In the genomic region with DNA sequence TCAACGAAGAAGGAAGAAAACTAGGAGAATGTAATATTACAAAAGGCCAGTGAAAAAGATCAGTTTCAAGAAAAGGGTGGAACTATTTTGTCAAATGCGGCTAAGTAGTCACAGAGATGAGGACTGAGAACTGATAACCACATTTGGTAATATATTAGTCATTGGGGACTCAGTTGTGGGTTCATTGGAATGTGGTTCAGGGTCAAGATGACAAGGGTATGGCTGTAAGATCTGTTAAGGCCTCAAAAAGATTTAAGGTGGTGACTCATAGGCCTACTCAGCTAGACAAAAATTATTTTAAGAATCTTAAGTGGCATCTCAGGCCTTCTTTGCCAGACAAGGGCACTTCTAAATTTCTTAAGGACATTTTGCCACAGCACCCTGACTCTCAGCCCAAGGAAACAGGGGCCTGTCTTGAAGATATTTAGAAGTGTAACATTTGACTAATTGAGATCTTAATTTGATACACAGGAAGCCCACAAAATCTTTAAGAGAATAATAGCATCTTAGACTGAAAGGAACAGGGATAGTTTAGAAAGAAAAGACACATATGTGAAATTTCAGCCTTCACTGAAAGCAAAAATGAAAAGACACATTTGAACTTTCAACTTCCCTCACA, we compare ENCODE assay signal across 8 cellular contexts.
A peak's percentile ranks its signal among the peaks of the same experiment; 100 is the strongest.
DNase-seq lines count a peak whose midpoint lies in the region; ATAC-seq and TF ChIP-seq lines count a peak whose summit lies in the region.

No MANE protein-coding gene starts in this region.

- no peak for DNase-seq in activated naive CD8-positive, alpha-beta T cell treated with anti-CD3 and anti-CD28 coated beads, Interleukin-2, amount 10 ng/mL, durations not matched to agents 7 days and 5 days
- DNase-seq in endodermal cell (no peak), spleen (no peak), NCI-H524 treated with DMSO at 0.1 percent for 48 hours (lab: John Stamatoyannopoulos, UW) (no peak), HuH-7 (ENCODE audit: low spot score) (no peak)

- no peak overlapping the region for H3K27ac Mint-ChIP-seq in activated naive CD8-positive, alpha-beta T cell treated with anti-CD3 and anti-CD28 coated beads, Interleukin-2, amount 10 ng/mL, durations not matched to agents 7 days and 5 days
- no peak overlapping the region for H3K27ac Mint-ChIP-seq in endodermal cell

- no peak overlapping the region for H3K9ac ChIP-seq in endodermal cell (ENCODE audit: extremely low read depth, low read length, poor library complexity, severe bottlenecking)

- H3K27me3 Mint-ChIP-seq in activated naive CD8-positive, alpha-beta T cell treated with anti-CD3 and anti-CD28 coated beads, Interleukin-2, amount 10 ng/mL, durations not matched to agents 7 days and 5 days: peaks cover 2% of the 10 kb centered on the region
- H3K27me3 Mint-ChIP-seq in endodermal cell (ENCODE audit: insufficient read depth): peaks cover 4% of the 10 kb centered on the region

- peaks cover 9% of the 10 kb centered on the region for H3K4me1 Mint-ChIP-seq in activated naive CD8-positive, alpha-beta T cell treated with anti-CD3 and anti-CD28 coated beads, Interleukin-2, amount 10 ng/mL, durations not matched to agents 7 days and 5 days
- no peaks in the 10 kb centered on the region for H3K4me1 Mint-ChIP-seq in endodermal cell

- TF ChIP-seq CTCF in endodermal cell (conservative IDR thresholded peaks at IDR 0.05) (no peak), spleen (IDR thresholded peaks at IDR 0.05 in 8 of 11, conservative IDR thresholded peaks at IDR 0.05 in 3 of 11) (no peak)

- H3K27me3 ChIP-seq in ACC112 (ENCODE audit: insufficient read depth, low read length) (no peaks in the 10 kb centered on the region), endodermal cell (ENCODE audit: control insufficient read depth, insufficient read depth, low read length, poor library complexity, severe bottlenecking) (no peaks in the 10 kb centered on the region), spleen (replicated peaks in 1 of 7) (no peaks in the 10 kb centered on the region)

- peaks cover 25% of the 10 kb centered on the region for H3K9me3 ChIP-seq in endodermal cell (ENCODE audit: control insufficient read depth, low read length)
- peaks cover 0 to 48% (median 34%) of the 10 kb centered on the region in 8 donors for H3K9me3 ChIP-seq in spleen

- 83 to 91% methylated on average over 2 of the region's 2 CpGs for WGBS in endodermal cell (ENCODE audit: insufficient coverage in 1 of 2, insufficient read length in 1 of 2), 2 experiments
- 62 to 85% (median 72%) methylated on average over 2 of the region's 2 CpGs for WGBS in spleen, 5 donors

- peak overlapping the region; percentile 11 for H2AFZ ChIP-seq in ACC112 (ENCODE audit: low read length, unreplicated experiment)

- intact Hi-C loops in spleen (cut with DNase I; ENCODE audit: low total_unique reads): no loop called here

- ATAC-seq in GM19035 (IDR thresholded peaks at IDR 0.05; ENCODE audit: unreplicated experiment): peak; percentile 87
- peak; percentile 96 for ATAC-seq in HG03196 (IDR thresholded peaks at IDR 0.05; ENCODE audit: unreplicated experiment)
- ATAC-seq in activated naive CD8-positive, alpha-beta T cell treated with anti-CD3 and anti-CD28 coated beads, Interleukin-2, amount 10 ng/mL, durations not matched to agents 7 days and 5 days (ENCODE audit: low read depth): peak; percentile 81

- peaks cover 6% of the 10 kb centered on the region for H3K36me3 Mint-ChIP-seq in activated naive CD8-positive, alpha-beta T cell treated with anti-CD3 and anti-CD28 coated beads, Interleukin-2, amount 10 ng/mL, durations not matched to agents 7 days and 5 days
- H3K36me3 Mint-ChIP-seq in endodermal cell (ENCODE audit: low read depth): no peaks in the 10 kb centered on the region

- H3K4me1 ChIP-seq in ACC112 (ENCODE audit: control insufficient read depth, insufficient read depth, low read length, unreplicated experiment) (peaks cover 26% of the 10 kb centered on the region), endodermal cell (ENCODE audit: control insufficient read depth, insufficient read depth, low read length) (no peaks in the 10 kb centered on the region), spleen (no peaks in the 10 kb centered on the region)

- peaks cover 13% of the 10 kb centered on the region for H3K9me3 Mint-ChIP-seq in activated naive CD8-positive, alpha-beta T cell treated with anti-CD3 and anti-CD28 coated beads, Interleukin-2, amount 10 ng/mL, durations not matched to agents 7 days and 5 days
- H3K9me3 Mint-ChIP-seq in endodermal cell: peaks cover 14% of the 10 kb centered on the region

- POLR2A ChIA-PET in activated naive CD8-positive, alpha-beta T cell treated with anti-CD3 and anti-CD28 coated beads, Interleukin-2, amount 10 ng/mL, durations not matched to agents 7 days and 5 days (lab: Charles Lee): no interaction called here

- H3K4me3 ChIP-seq in ACC112 (ENCODE audit: low read depth, low read length) (no peak overlapping the region), endodermal cell (ENCODE audit: low read length) (no peak overlapping the region), spleen (no peak overlapping the region)

- TF ChIP-seq POLR2A in spleen (IDR thresholded peaks at IDR 0.05): no peak

- H3K79me2 ChIP-seq in ACC112 (ENCODE audit: control insufficient read depth, insufficient read depth, low read length, unreplicated experiment): no peaks in the 10 kb centered on the region

- no peak overlapping the region for H3K4me3 Mint-ChIP-seq in activated naive CD8-positive, alpha-beta T cell treated with anti-CD3 and anti-CD28 coated beads, Interleukin-2, amount 10 ng/mL, durations not matched to agents 7 days and 5 days
- H3K4me3 Mint-ChIP-seq in endodermal cell: no peak overlapping the region

- H3K27ac ChIP-seq in ACC112 (ENCODE audit: low read depth, low read length) (peak overlapping the region; percentile 73), endodermal cell (ENCODE audit: low read depth, low read length) (no peak overlapping the region), spleen (no peak overlapping the region)

- H3K36me3 ChIP-seq in ACC112 (ENCODE audit: insufficient read depth, low read length) (0 out of 2 replicates have a peak, but pooled peaks cover 6% of the 10 kb centered on the region), endodermal cell (ENCODE audit: control insufficient read depth, insufficient read depth, low read length) (no peaks in the 10 kb centered on the region), spleen (no peaks in the 10 kb centered on the region)
